ENCODE assay signal across 24 cellular contexts in genomic region chr5:54136666-54137440, GRCh38.
A peak's percentile ranks its signal among the peaks of the same experiment; 100 is the strongest.
DNase-seq lines count a peak whose midpoint lies in the region; ATAC-seq, FAIRE-seq and TF ChIP-seq lines count a peak whose summit lies in the region.
"Had no signal": no experiment of that assay in that cellular context is flagged by ENCODE, and none has a peak within 500 bp of the region (broad histone marks: within the 10 kb centered on the region; RNA-seq: fewer than 3 reads in every experiment).

No MANE protein-coding gene starts in this region.

- no peaks in the 10 kb centered on the region for H3K27me3 ChIP-seq in left ventricle myocardium inferior (ENCODE audit: low read depth)
- no peaks in the 10 kb centered on the region for H3K27me3 ChIP-seq in aorta (ENCODE audit: control insufficient read depth in 1 of 2, insufficient read depth in 2 of 2, low read length in 1 of 2)
- H3K27me3 ChIP-seq in gastrocnemius medialis: no peaks in the 10 kb centered on the region
- H3K27me3 ChIP-seq: BLaER1 treated with 17β-estradiol and CSF1 and Interleukin-3, amounts not matched to agents 10 nM and 100 nM had no signal

- FAIRE-seq in endometrium (lab: Jason Lieb, UNC): peak; percentile 86
- FAIRE-seq: G401.6, GM18507, H54, RCC 7860 had no signal

- no peak for TF ChIP-seq CTCF in left ventricle myocardium inferior (IDR thresholded peaks at IDR 0.05; ENCODE audit: borderline replicate concordance)
- no peak for TF ChIP-seq CTCF in mesothelial cell of epicardium (IDR thresholded peaks at IDR 0.05; ENCODE audit: unreplicated experiment)
- no peak for TF ChIP-seq CTCF in gastrocnemius medialis (IDR thresholded peaks at IDR 0.05 in 4 of 5, conservative IDR thresholded peaks at IDR 0.05 in 1 of 5)

- ATAC-seq in Right ventricle myocardium inferior: peak; percentile 73
- ATAC-seq in aorta (ENCODE audit: low FRiP score): peak; percentile 78
- no peak for ATAC-seq in GM21526 (IDR thresholded peaks at IDR 0.05; ENCODE audit: low FRiP score, unreplicated experiment)
- ATAC-seq in gastrocnemius medialis: no peak
- no peak for ATAC-seq in T-helper 17 cell

- no peak for TF ChIP-seq POLR2A in gastrocnemius medialis (IDR thresholded peaks at IDR 0.05)

- H3K27ac ChIP-seq in left ventricle myocardium inferior (replicated peaks): no peak overlapping the region
- H3K27ac ChIP-seq in aorta (ENCODE audit: low read depth in 1 of 2, low read length in 2 of 2): no peak overlapping the region
- no peak overlapping the region for H3K27ac ChIP-seq in gastrocnemius medialis
- H3K27ac ChIP-seq: 22Rv1; BLaER1 treated with 17β-estradiol and CSF1 and Interleukin-3, amounts not matched to agents 10 nM and 100 nM had no signal

- DNase-seq in Right ventricle myocardium inferior (ENCODE audit: missing footprints) (no peak), left ventricle myocardium inferior (no peak), mesothelial cell of epicardium (ENCODE audit: low spot score in 2 of 2, unreplicated experiment in 2 of 2) (no peak), aorta (no peak), gastrocnemius medialis (no peak), T-helper 17 cell (no peak)
- DNase-seq: ACHN; CD4-positive, alpha-beta memory T cell; Kasumi-1; NCI-H1417; NCI-H1694 treated with DMSO at 0.1 percent for 48 hours; NCI-H2081 treated with DMSO at 0.1 percent for 48 hours; NCI-H2171 treated with DMSO at 0.1 percent for 48 hours; NCI-H446; NCI-H526; OCI-M1 had no signal

- H3K4me3 Mint-ChIP-seq in mesothelial cell of epicardium (no peak overlapping the region), T-helper 17 cell (no peak overlapping the region)
- H3K4me3 Mint-ChIP-seq: CD4-positive, alpha-beta memory T cell had no signal

- no peaks in the 10 kb centered on the region for H3K27me3 Mint-ChIP-seq in mesothelial cell of epicardium (ENCODE audit: low read depth)
- no peaks in the 10 kb centered on the region for H3K27me3 Mint-ChIP-seq in T-helper 17 cell
- H3K27me3 Mint-ChIP-seq: CD4-positive, alpha-beta memory T cell had no signal

- H3K9me3 Mint-ChIP-seq in mesothelial cell of epicardium: peaks cover 10% of the 10 kb centered on the region

- H3K27ac Mint-ChIP-seq in mesothelial cell of epicardium (peak overlapping the region; percentile 36), T-helper 17 cell (no peak overlapping the region)
- H3K27ac Mint-ChIP-seq: CD4-positive, alpha-beta memory T cell had no signal

- H3K4me3 ChIP-seq in left ventricle myocardium inferior (no peak overlapping the region), aorta (ENCODE audit: low read length in 2 of 2) (no peak overlapping the region), gastrocnemius medialis (no peak overlapping the region)
- H3K4me3 ChIP-seq: BLaER1 treated with 17β-estradiol and CSF1 and Interleukin-3, amounts not matched to agents 10 nM and 100 nM had no signal

- H3K4me1 Mint-ChIP-seq in mesothelial cell of epicardium: peaks cover 21% of the 10 kb centered on the region
- H3K4me1 Mint-ChIP-seq in T-helper 17 cell: peaks cover 2% of the 10 kb centered on the region

- intact Hi-C loops in Right ventricle myocardium inferior (cut with DNase I) (no loop called here), left ventricle myocardium inferior (cut with micrococcal nuclease) (no loop called here), aorta (cut with DNase I) (no loop called here), gastrocnemius medialis (cut with DNase I; ENCODE audit: low total_unique reads) (no loop called here)

- in situ Hi-C loops in gastrocnemius medialis (cut with MboI; ENCODE audit: low sequenced_read_pairs in 4 of 4): no loop called here

- no peaks in the 10 kb centered on the region for H3K9me3 ChIP-seq in left ventricle myocardium inferior (replicated peaks)
- H3K9me3 ChIP-seq in aorta (ENCODE audit: control insufficient read depth, low read length): no peaks in the 10 kb centered on the region
- H3K9me3 ChIP-seq in gastrocnemius medialis: no peaks in the 10 kb centered on the region
- no peaks in the 10 kb centered on the region for H3K9me3 ChIP-seq in T-helper 17 cell (ENCODE audit: control insufficient read depth, low read length, poor library complexity, severe bottlenecking)
- H3K9me3 ChIP-seq: BLaER1 treated with 17β-estradiol and CSF1 and Interleukin-3, amounts not matched to agents 10 nM and 100 nM had no signal

- H3K4me1 ChIP-seq in left ventricle myocardium inferior (no peaks in the 10 kb centered on the region), aorta (ENCODE audit: control insufficient read depth in 1 of 2, insufficient read depth in 2 of 2, low read length in 2 of 2) (peaks cover 0 to 2% of the 10 kb centered on the region in 2 donors), gastrocnemius medialis (no peaks in the 10 kb centered on the region)
- H3K4me1 ChIP-seq: BLaER1 treated with 17β-estradiol and CSF1 and Interleukin-3, amounts not matched to agents 10 nM and 100 nM had no signal

- no peaks in the 10 kb centered on the region for H3K36me3 ChIP-seq in left ventricle myocardium inferior
- no peaks in the 10 kb centered on the region for H3K36me3 ChIP-seq in aorta (ENCODE audit: control insufficient read depth in 1 of 2, insufficient read depth in 2 of 2, low read length in 1 of 2)
- H3K36me3 ChIP-seq in gastrocnemius medialis: no peaks in the 10 kb centered on the region

- 62 to 68% methylated on average over 4 of the region's 4 CpGs for WGBS in aorta, 2 donors

- H3K36me3 Mint-ChIP-seq in mesothelial cell of epicardium (peaks cover 1% of the 10 kb centered on the region), T-helper 17 cell (ENCODE audit: low read depth) (no peaks in the 10 kb centered on the region)

Comparison
In these comparisons a context has a peak if more than half of its experiments do, and no peak if none do; other contexts are left out.
1. ATAC-seq: peak in Right ventricle myocardium inferior (single experiment) and aorta (single experiment); none in GM21526 (single experiment), gastrocnemius medialis (0 of 2) and T-helper 17 cell (single experiment).